8 cellular contexts compared by ENCODE assay signal in the genomic region with DNA sequence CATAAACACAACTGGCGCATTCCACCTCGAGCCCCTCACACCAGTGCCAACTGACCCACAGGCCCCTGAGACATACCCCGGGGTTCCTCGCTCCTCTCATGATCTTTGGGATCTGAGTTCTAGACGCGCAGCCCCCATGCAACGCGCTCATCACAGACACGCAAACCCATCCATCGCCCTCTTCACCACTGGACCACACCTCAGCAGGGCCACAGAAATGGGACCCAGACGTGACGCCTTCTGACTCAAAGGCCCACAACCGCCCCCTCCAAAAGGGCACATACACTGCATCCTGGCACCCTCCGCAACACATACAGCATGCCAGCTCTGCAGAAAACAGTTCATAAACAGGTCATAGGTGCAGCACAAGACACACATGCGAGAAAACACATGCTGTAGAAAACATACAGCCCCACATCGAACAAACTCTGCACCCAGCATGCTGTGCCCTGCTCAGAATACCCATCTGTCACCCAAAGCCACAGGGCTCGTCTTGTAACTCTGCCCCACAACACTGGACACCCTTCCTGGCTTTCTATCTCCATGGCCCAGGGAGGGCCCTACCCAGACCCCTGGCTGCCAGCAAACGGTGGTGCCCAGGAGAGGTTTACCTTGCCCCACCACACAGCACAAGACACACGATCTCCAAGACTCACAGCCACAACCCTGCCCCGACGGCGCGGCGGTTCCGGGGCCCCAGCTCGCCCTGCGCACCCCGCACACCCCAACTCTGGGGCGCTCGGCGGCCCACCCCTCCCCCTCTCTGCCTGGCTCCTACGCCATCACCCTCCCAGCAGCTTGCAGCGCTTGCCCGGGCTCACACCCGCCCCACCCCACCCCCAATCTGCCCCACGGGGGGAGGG.
DNase-seq lines count a peak whose midpoint lies in the region; ATAC-seq and TF ChIP-seq lines count a peak whose summit lies in the region.

No MANE protein-coding gene starts in this region.

- H3K27ac ChIP-seq in VCaP (peak overlapping the region; percentile 87), skin epidermis (peak overlapping the region; percentile 96 to 100 (median 100))

- H3K4me3 ChIP-seq in skin epidermis: peak overlapping the region; percentile 61 to 99 (median 85)

- in situ Hi-C loops in T47D (cut with HindIII; ENCODE audit: low pct_unique_long_range_greater_than_20kb, low sequenced_read_pairs): no loop called here

- DNase-seq in NCI-H82 (lab: John Stamatoyannopoulos, UW) (peak; percentile 72), NCI-H82 treated with DMSO at 0.1 percent for 48 hours (lab: John Stamatoyannopoulos, UW; ENCODE audit: unreplicated experiment) (no peak), T47D (ENCODE audit: low read depth in 1 of 2, low spot score in 1 of 2) (peak; percentile 56), iPS-NIHi11 (ENCODE audit: low spot score) (peak; percentile 77)

- no peak for TF ChIP-seq CTCF in VCaP (conservative IDR thresholded peaks at IDR 0.05)

- ATAC-seq in GM18868 (IDR thresholded peaks at IDR 0.05; ENCODE audit: unreplicated experiment): no peak
- no peak for ATAC-seq in HG03469 (IDR thresholded peaks at IDR 0.05; ENCODE audit: unreplicated experiment)
